Comparison of ENCODE assay signal across 8 cellular contexts in the genomic region with DNA sequence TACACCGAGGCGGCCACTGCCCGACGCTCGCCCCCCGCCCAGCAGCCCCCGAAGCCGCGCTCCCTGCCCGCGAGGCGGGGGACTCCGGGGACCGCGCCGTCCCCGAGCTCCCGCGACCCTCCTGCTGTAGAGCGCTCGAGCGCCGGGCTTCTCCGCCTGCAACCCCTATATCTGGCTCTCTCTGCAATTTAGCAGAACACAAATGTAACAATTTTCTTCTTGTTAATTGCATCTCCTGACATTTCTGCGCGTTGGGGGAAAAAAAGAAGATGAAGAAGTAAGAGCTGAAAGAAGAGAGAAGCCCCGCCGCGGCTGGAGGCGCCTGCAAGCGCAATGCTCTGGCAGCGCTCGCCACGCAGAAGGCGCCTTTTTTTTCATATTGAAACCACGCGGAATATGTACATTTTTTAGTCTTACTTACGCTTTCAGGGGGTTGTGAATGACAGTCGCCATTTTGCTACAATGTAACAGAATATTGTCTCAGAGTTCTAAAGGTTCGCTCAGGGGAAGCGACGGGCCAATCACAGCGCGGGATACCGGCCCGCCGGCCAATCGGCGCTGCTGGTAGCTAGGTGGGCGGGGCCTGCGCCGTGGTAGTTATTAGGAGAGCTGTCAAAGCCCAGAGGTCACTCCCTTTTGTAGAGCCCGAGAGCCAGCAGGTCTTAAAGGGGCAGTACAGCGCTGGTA. TPM values are rescaled to one million over a fixed set of nuclear protein-coding genes. Genes with fewer than 3 reads are reported as not detected.
DNase-seq lines count a peak whose midpoint lies in the region; ATAC-seq lines count a peak whose summit lies in the region.

A gene (minus strand): TSS at position 466 of the 687 bp plus-strand sequence. CDS start 13 bp downstream, at position 453.

- H3K27ac Mint-ChIP-seq in activated T-helper 17 cell treated with anti-CD3 and anti-CD28 coated beads, Interleukin-2, amount 50 U/mL, for 72 hours = peak within 1 kb of the TSS; percentile 85
- peak within 1 kb of the TSS; percentile 12 to 92 (median 86) for H3K27ac Mint-ChIP-seq in naive thymus-derived CD8-positive, alpha-beta T cell
- peak within 1 kb of the TSS; percentile 82 for H3K27ac Mint-ChIP-seq in stimulated activated memory B cell treated with anti-CD40 and anti-IgM and Interleukin-4, amounts not matched to agents 10 μg/mL and 1 μg/mL and 100 μg/mL, for 72 hours

- H3K4me3 Mint-ChIP-seq in activated T-helper 17 cell treated with anti-CD3 and anti-CD28 coated beads, Interleukin-2, amount 50 U/mL, for 72 hours = peak within 1 kb of the TSS; percentile 87
- H3K4me3 Mint-ChIP-seq in naive thymus-derived CD8-positive, alpha-beta T cell = peak within 1 kb of the TSS; percentile 89 to 99 (median 96)
- H3K4me3 Mint-ChIP-seq in stimulated activated memory B cell treated with anti-CD40 and anti-IgM and Interleukin-4, amounts not matched to agents 10 μg/mL and 1 μg/mL and 100 μg/mL, for 72 hours = peak within 1 kb of the TSS; percentile 98

- peaks cover 35% of the 10 kb centered on the region for H3K27me3 Mint-ChIP-seq in activated T-helper 17 cell treated with anti-CD3 and anti-CD28 coated beads, Interleukin-2, amount 50 U/mL, for 72 hours
- H3K27me3 Mint-ChIP-seq in naive thymus-derived CD8-positive, alpha-beta T cell = peaks cover 17 to 53% (median 37%) of the 10 kb centered on the region in 5 donors
- H3K27me3 Mint-ChIP-seq in stimulated activated memory B cell treated with anti-CD40 and anti-IgM and Interleukin-4, amounts not matched to agents 10 μg/mL and 1 μg/mL and 100 μg/mL, for 72 hours = no peaks in the 10 kb centered on the region

- no peaks in the 10 kb centered on the region for H3K9me3 Mint-ChIP-seq in activated T-helper 17 cell treated with anti-CD3 and anti-CD28 coated beads, Interleukin-2, amount 50 U/mL, for 72 hours
- no peaks in the 10 kb centered on the region for H3K9me3 Mint-ChIP-seq in naive thymus-derived CD8-positive, alpha-beta T cell
- H3K9me3 Mint-ChIP-seq in stimulated activated memory B cell treated with anti-CD40 and anti-IgM and Interleukin-4, amounts not matched to agents 10 μg/mL and 1 μg/mL and 100 μg/mL, for 72 hours = no peaks in the 10 kb centered on the region

- peaks cover 19% of the 10 kb centered on the region for H3K4me1 Mint-ChIP-seq in activated T-helper 17 cell treated with anti-CD3 and anti-CD28 coated beads, Interleukin-2, amount 50 U/mL, for 72 hours
- peaks cover 14 to 29% (median 25%) of the 10 kb centered on the region in 4 donors for H3K4me1 Mint-ChIP-seq in naive thymus-derived CD8-positive, alpha-beta T cell
- peaks cover 32% of the 10 kb centered on the region for H3K4me1 Mint-ChIP-seq in stimulated activated memory B cell treated with anti-CD40 and anti-IgM and Interleukin-4, amounts not matched to agents 10 μg/mL and 1 μg/mL and 100 μg/mL, for 72 hours

- POLR2A ChIA-PET in naive thymus-derived CD8-positive, alpha-beta T cell (lab: Charles Lee) = interaction anchor here (0.7 to 1.3 kb wide), 4 partner anchors 32 to 1777 kb away, joined by 3 to 5 read pairs (median 3); a partner anchor contains a TSS

- no peaks in the 10 kb centered on the region for H3K36me3 Mint-ChIP-seq in activated T-helper 17 cell treated with anti-CD3 and anti-CD28 coated beads, Interleukin-2, amount 50 U/mL, for 72 hours (ENCODE audit: low read depth)
- H3K36me3 Mint-ChIP-seq in naive thymus-derived CD8-positive, alpha-beta T cell = no peaks in the 10 kb centered on the region
- H3K36me3 Mint-ChIP-seq in stimulated activated memory B cell treated with anti-CD40 and anti-IgM and Interleukin-4, amounts not matched to agents 10 μg/mL and 1 μg/mL and 100 μg/mL, for 72 hours = no peaks in the 10 kb centered on the region

- DNase-seq in DMS79 (lab: John Stamatoyannopoulos, UW) (peak; percentile 96), H4 (ENCODE audit: low spot score) (peak; percentile 90), LHCN-M2 (ENCODE audit: low read depth) (peak; percentile 95), RPMI7951 (ENCODE audit: low read depth) (peak; percentile 95), fibroblast of peridontal ligament (ENCODE audit: extremely low read depth) (peak; percentile 95)
- peak; percentile 85 to 93 (median 87) for DNase-seq in naive thymus-derived CD8-positive, alpha-beta T cell

- ATAC-seq in activated T-helper 17 cell treated with anti-CD3 and anti-CD28 coated beads, Interleukin-2, amount 50 U/mL, for 72 hours (replicated peaks) = peak; percentile 99
- ATAC-seq in naive thymus-derived CD8-positive, alpha-beta T cell = peak; percentile 94 to 96
- ATAC-seq in stimulated activated memory B cell treated with anti-CD40 and anti-IgM and Interleukin-4, amounts not matched to agents 10 μg/mL and 1 μg/mL and 100 μg/mL, for 72 hours = peak; percentile 99

RNA-seq across cellular contexts. Expression of the gene that starts here (rescaled TPM):
- 0.06 and 3.2 TPM in 2 replicates for total RNA-seq in H4 (2014; rRNA removed; shearing (Covaris generic))
- total RNA-seq in LHCN-M2 (2014; rRNA removed) = 9.5 and 11.1 TPM in 2 replicates
- polyA plus RNA-seq in LHCN-M2 (2012) = 5.1 TPM
- total RNA-seq in RPMI7951 (2014; rRNA removed; shearing (Covaris generic)) = 4.2 and 6.5 TPM in 2 replicates
- total RNA-seq in activated T-helper 17 cell treated with anti-CD3 and anti-CD28 coated beads, Interleukin-2, amount 50 U/mL, for 72 hours = under 1 TPM; 0.13 to 0.30 TPM
- under 1 TPM; 0.55 to 0.58 TPM for total RNA-seq in naive thymus-derived CD8-positive, alpha-beta T cell
- under 1 TPM; 0.35 to 0.52 (median 0.38) TPM for polyA plus RNA-seq in naive thymus-derived CD8-positive, alpha-beta T cell

Comparison
In these comparisons a context has a peak if more than half of its experiments do, and no peak if none do; other contexts are left out.
1. Peak in every context shown above with its lines: DNase-seq and ATAC-seq.
2. Peak in ATAC-seq in activated T-helper 17 cell treated with anti-CD3 and anti-CD28 coated beads, Interleukin-2, amount 50 U/mL, for 72 hours; RNA of the gene not detected or under 1 TPM.
3. Peak in DNase-seq and ATAC-seq in naive thymus-derived CD8-positive, alpha-beta T cell; RNA of the gene not detected or under 1 TPM.